ENCODE assay signal across 20 cellular contexts in the genomic region with DNA sequence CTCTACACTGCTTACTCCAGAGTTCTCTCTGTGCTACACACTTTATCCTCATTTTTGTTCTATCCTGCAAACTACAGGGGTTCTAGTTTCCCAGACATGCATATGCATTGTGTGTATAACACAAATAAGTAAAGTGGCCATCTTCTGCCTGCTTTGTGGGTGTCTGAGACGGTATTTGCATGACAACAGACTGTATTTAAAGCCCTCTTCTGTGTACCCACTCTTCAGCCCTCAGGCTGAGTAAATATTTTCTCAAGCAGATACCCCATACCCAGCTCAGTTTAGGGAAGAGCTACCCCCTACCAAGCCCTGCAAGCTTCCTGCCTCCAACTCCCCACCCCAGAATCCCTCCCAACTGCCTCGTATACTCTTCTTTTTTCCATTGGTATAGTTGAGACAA. TPM values are rescaled to one million over a fixed set of nuclear protein-coding genes. Genes with fewer than 3 reads are reported as not detected.
DNase-seq lines count a peak whose midpoint lies in the region; ATAC-seq and TF ChIP-seq lines count a peak whose summit lies in the region.
"Had no signal": no experiment of that assay in that cellular context is flagged by ENCODE, and none has a peak within 500 bp of the region (broad histone marks: within the 10 kb centered on the region; RNA-seq: fewer than 3 reads in every experiment).

No MANE protein-coding gene starts in this region.

- no peak overlapping the region for H3K27ac Mint-ChIP-seq in WTC11
- H3K27ac Mint-ChIP-seq: CD4-positive, alpha-beta memory T cell had no signal

- peak; percentile 54 for DNase-seq in NCI-H146 treated with DMSO at 0.1 percent for 48 hours (lab: John Stamatoyannopoulos, UW; ENCODE audit: unreplicated experiment)
- DNase-seq in WTC11 (ENCODE audit: low spot score) = no peak
- peak; percentile 12 for DNase-seq in iPS DF 19.7 (ENCODE audit: low read depth, low spot score)
- DNase-seq in glomerular visceral epithelial cell (ENCODE audit: extremely low spot score) = no peak
- DNase-seq: C1 segment of cervical spinal cord; Calu3; CD4-positive, alpha-beta memory T cell; COR-L47; DMS53; DMS79 treated with DMSO at 0.1 percent for 48 hours; GF-D8; GOT3; H7; HCEC 1CT had no signal

- ATAC-seq in WTC11 = peak; percentile 98
- no peak for ATAC-seq in GM21825 (IDR thresholded peaks at IDR 0.05; ENCODE audit: unreplicated experiment)
- ATAC-seq in GM18868 (IDR thresholded peaks at IDR 0.05; ENCODE audit: unreplicated experiment) = no peak
- no peak for ATAC-seq in HG02623 (IDR thresholded peaks at IDR 0.05; ENCODE audit: unreplicated experiment)

- H3K4me3 Mint-ChIP-seq in WTC11 = no peak overlapping the region
- H3K4me3 Mint-ChIP-seq: CD4-positive, alpha-beta memory T cell had no signal

- CTCF ChIA-PET in WTC11 (lab: Charles Lee) = no interaction called here

- H3K36me3 Mint-ChIP-seq in WTC11 = no peaks in the 10 kb centered on the region
- H3K36me3 Mint-ChIP-seq: CD4-positive, alpha-beta memory T cell had no signal

- TF ChIP-seq CTCF in WTC11 (IDR thresholded peaks at IDR 0.05) = no peak

- peaks cover 10% of the 10 kb centered on the region for H3K4me1 Mint-ChIP-seq in WTC11
- H3K4me1 Mint-ChIP-seq: CD4-positive, alpha-beta memory T cell had no signal

- H3K9me3 Mint-ChIP-seq in WTC11 = no peaks in the 10 kb centered on the region; the same call in 1 of the 2 replicates

- peaks cover 96% of the 10 kb centered on the region for H3K27me3 Mint-ChIP-seq in WTC11 (ENCODE audit: low read depth)
- H3K27me3 Mint-ChIP-seq: CD4-positive, alpha-beta memory T cell had no signal

- POLR2A ChIA-PET in WTC11 (lab: Charles Lee) = interaction anchor here (0.6 kb wide), 1 partner anchor 30 kb away, joined by 3 read pairs; no protein-coding TSS in a partner anchor

TF ChIP-seq in WTC11, 78 proteins besides CTCF, POLR2A, EP300 and RAD21:
- TF ChIP-seq, protein P1, sequence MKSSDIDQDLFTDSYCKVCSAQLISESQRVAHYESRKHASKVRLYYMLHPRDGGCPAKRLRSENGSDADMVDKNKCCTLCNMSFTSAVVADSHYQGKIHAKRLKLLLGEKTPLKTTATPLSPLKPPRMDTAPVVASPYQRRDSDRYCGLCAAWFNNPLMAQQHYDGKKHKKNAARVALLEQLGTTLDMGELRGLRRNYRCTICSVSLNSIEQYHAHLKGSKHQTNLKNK (CRISPR knock-in tag; IDR thresholded peaks at IDR 0.05) = peak; percentile 55; the same call in 1 of the 2 replicates
- TF ChIP-seq FOXJ3 (CRISPR knock-in tag; IDR thresholded peaks at IDR 0.05; ENCODE audit: borderline replicate concordance) = no peak

RNA-seq across cellular contexts. Expression of gene SYNPR, which starts 31.7 kb away (rescaled TPM):
- total RNA-seq in WTC11 (2021) = 0.78 to 1.4 TPM (median 0.85 TPM) in 3 replicates
- total RNA-seq: A172; CD4-positive, alpha-beta memory T cell; Daoy; G401 had no signal

Comparison
In these comparisons a context has a peak if more than half of its experiments do, and no peak if none do; other contexts are left out.
1. DNase-seq: peak in NCI-H146 treated with DMSO at 0.1 percent for 48 hours (single experiment) and iPS DF 19.7 (single experiment); none in WTC11 (single experiment) and glomerular visceral epithelial cell (single experiment).